ENCODE assay signal across 25 cellular contexts in the genomic region with DNA sequence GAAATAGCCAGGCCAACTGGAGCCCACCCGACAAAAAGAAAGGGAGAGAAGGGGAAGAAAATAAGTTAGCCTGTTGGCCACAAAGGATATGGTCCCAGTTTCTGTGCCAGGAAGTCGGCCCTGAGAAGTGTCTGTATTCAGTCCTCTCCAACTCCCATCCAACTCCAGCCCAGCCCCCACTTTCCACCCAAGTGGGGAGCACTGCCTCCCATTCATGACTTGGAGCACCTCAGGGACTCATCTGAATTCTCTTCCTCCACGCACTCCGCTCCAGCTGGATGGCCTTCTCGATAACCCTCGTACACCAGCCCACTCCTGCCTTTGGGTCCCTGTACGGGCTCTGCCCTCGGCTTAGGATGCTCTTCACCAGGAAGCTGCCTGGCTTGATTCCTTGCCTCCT. TPM values are rescaled to one million over a fixed set of nuclear protein-coding genes. Genes with fewer than 3 reads are reported as not detected.
"Had no signal": no experiment of that assay in that cellular context is flagged by ENCODE, and none has a peak within 500 bp of the region (broad histone marks: within the 10 kb centered on the region; RNA-seq: fewer than 3 reads in every experiment).

No MANE protein-coding gene starts in this region.

- H3K9me3 Mint-ChIP-seq: activated naive CD8-positive, alpha-beta T cell treated with anti-CD3 and anti-CD28 coated beads for 36 hours; activated T-cell treated with anti-CD3 and anti-CD28 coated beads, Interleukin-2, amount 50 U/mL, for 4 hours; activated T-helper 2 cell treated with anti-CD3 and anti-CD28 coated beads, Interferon-gamma antibody, Interleukin-2, Interleukin-4, amounts not matched to agents 10 μg/mL and 5 μg/mL and 100 μg/mL, durations not matched to agents 14 hours and 24 hours and 36 hours; dendritic cell treated with granulocyte-macrophage colony-stimulating factor and Interleukin-4, amounts not matched to agents 40 ng/mL and 50 ng/mL, for 4 days; stimulated activated naive B cell treated with anti-CD40 and anti-IgM and Interleukin-4, amounts not matched to agents 10 μg/mL and 1 μg/mL and 100 μg/mL, for 72 hours; T-helper 1 cell treated with Interleukin-12 subunit alpha and Interleukin-12 subunit beta and Interleukin-4 antibody, amounts not matched to agents 30 μg/mL and 1 μg/mL, for 36 hours had no signal

- H3K4me1 ChIP-seq: uterus had no signal

- DNase-seq: activated CD4-positive, alpha-beta T cell treated with anti-CD3 and anti-CD28 coated beads for 4 hours; activated CD4-positive, alpha-beta T cell treated with anti-CD3 and anti-CD28 coated beads, Interleukin-2, amount 50 U/mL, for 48 hours; activated CD4-positive, CD25-positive, alpha-beta regulatory T cell; activated CD8-positive, alpha-beta memory T cell treated with anti-CD3 and anti-CD28 coated beads, Interleukin-2, amount 50 U/mL, for 48 hours; activated naive CD4-positive, alpha-beta T cell treated with Interleukin-2 at 50 U/mL for 16 hours; activated naive CD8-positive, alpha-beta T cell treated with anti-CD3 and anti-CD28 coated beads for 36 hours; activated T-cell treated with anti-CD3 and anti-CD28 coated beads, Interleukin-2, amount 50 U/mL, for 4 hours; effector CD4-positive, alpha-beta T cell; heart left ventricle; islet precursor cell; left cardiac atrium; mesenchymal stem cell; mucosa of descending colon; sigmoid colon; stimulated activated CD4-positive, alpha-beta T cell treated with anti-CD3 and anti-CD28 coated beads, Interleukin-15, amount 100 ng/mL, for 24 hours; stimulated activated naive B cell treated with anti-CD40 and anti-IgM and Interleukin-4, amounts not matched to agents 10 μg/mL and 1 μg/mL and 100 μg/mL, for 72 hours; T1000; transverse colon; uterus had no signal

- H3K27ac ChIP-seq: heart left ventricle, sigmoid colon, transverse colon, uterus had no signal

- H3K36me3 ChIP-seq: heart left ventricle, sigmoid colon, transverse colon, uterus had no signal

- H3K36me3 Mint-ChIP-seq: activated naive CD8-positive, alpha-beta T cell treated with anti-CD3 and anti-CD28 coated beads for 36 hours; stimulated activated naive B cell treated with anti-CD40 and anti-IgM and Interleukin-4, amounts not matched to agents 10 μg/mL and 1 μg/mL and 100 μg/mL, for 72 hours had no signal

- ATAC-seq: activated T-cell treated with anti-CD3 and anti-CD28 coated beads, Interleukin-2, amount 50 U/mL, for 4 hours; heart left ventricle; left cardiac atrium; mucosa of descending colon; stimulated activated naive B cell treated with anti-CD40 and anti-IgM and Interleukin-4, amounts not matched to agents 10 μg/mL and 1 μg/mL and 100 μg/mL, for 72 hours had no signal

- H3K4me3 Mint-ChIP-seq: dendritic cell treated with granulocyte-macrophage colony-stimulating factor and Interleukin-4, amounts not matched to agents 40 ng/mL and 50 ng/mL, for 4 days had no signal

- FAIRE-seq: endometrium had no signal

- H3K9me3 ChIP-seq: heart left ventricle, mucosa of descending colon, sigmoid colon, transverse colon, uterus had no signal

- H3K27ac Mint-ChIP-seq: activated naive CD8-positive, alpha-beta T cell treated with anti-CD3 and anti-CD28 coated beads for 36 hours; activated T-helper 2 cell treated with anti-CD3 and anti-CD28 coated beads, Interferon-gamma antibody, Interleukin-2, Interleukin-4, amounts not matched to agents 10 μg/mL and 5 μg/mL and 100 μg/mL, durations not matched to agents 14 hours and 24 hours and 36 hours; dendritic cell treated with granulocyte-macrophage colony-stimulating factor and Interleukin-4, amounts not matched to agents 40 ng/mL and 50 ng/mL, for 4 days; stimulated activated naive B cell treated with anti-CD40 and anti-IgM and Interleukin-4, amounts not matched to agents 10 μg/mL and 1 μg/mL and 100 μg/mL, for 72 hours; T-helper 1 cell treated with Interleukin-12 subunit alpha and Interleukin-12 subunit beta and Interleukin-4 antibody, amounts not matched to agents 30 μg/mL and 1 μg/mL, for 36 hours had no signal

- H3K4me2 ChIP-seq: smooth muscle cell had no signal

- H3K27me3 ChIP-seq: uterus had no signal

- H3K4me3 ChIP-seq: heart left ventricle, mucosa of descending colon, sigmoid colon, smooth muscle cell, transverse colon, uterus had no signal

RNA-seq across cellular contexts. Expression of gene WNT2B, which starts 2.0 kb away (rescaled TPM):
- total RNA-seq: activated CD8-positive, alpha-beta memory T cell treated with anti-CD3 and anti-CD28 coated beads for 36 hours; activated naive CD8-positive, alpha-beta T cell treated with anti-CD3 and anti-CD28 coated beads for 36 hours had no signal
